ENCODE assay signal across 1 cellular context in genomic region chr6:14831070-14831469, GRCh38.
TF ChIP-seq lines count a peak whose summit lies in the region.

No MANE protein-coding gene starts in this region.

TF ChIP-seq in WTC11, 78 proteins besides CTCF, POLR2A, EP300 and RAD21:
- TF ChIP-seq AFF4 (CRISPR knock-in tag; IDR thresholded peaks at IDR 0.05; ENCODE audit: borderline replicate concordance) (no peak), SMAD4 (CRISPR knock-in tag; IDR thresholded peaks at IDR 0.05) (no peak), ZSCAN18 (CRISPR knock-in tag; IDR thresholded peaks at IDR 0.05) (no peak), NFE2L1 (CRISPR knock-in tag; IDR thresholded peaks at IDR 0.05) (no peak), ARID4B (CRISPR knock-in tag; IDR thresholded peaks at IDR 0.05; ENCODE audit: borderline replicate concordance) (no peak), TEAD4 (CRISPR knock-in tag; IDR thresholded peaks at IDR 0.05) (no peak), FOXP1 (CRISPR knock-in tag; IDR thresholded peaks at IDR 0.05; ENCODE audit: borderline replicate concordance) (no peak), USF1 (CRISPR knock-in tag; IDR thresholded peaks at IDR 0.05) (no peak), ESRRA (CRISPR knock-in tag; IDR thresholded peaks at IDR 0.05; ENCODE audit: borderline replicate concordance) (no peak)
